9 cellular contexts compared by ENCODE assay signal in genomic region chr5:54469655-54470054, GRCh38. TPM values are rescaled to one million over a fixed set of nuclear protein-coding genes. Genes with fewer than 3 reads are reported as not detected.
A peak's percentile ranks its signal among the peaks of the same experiment; 100 is the strongest.
DNase-seq lines count a peak whose midpoint lies in the region; ATAC-seq, FAIRE-seq and TF ChIP-seq lines count a peak whose summit lies in the region.
"Had no signal": no experiment of that assay in that cellular context is flagged by ENCODE, and none has a peak within 500 bp of the region (broad histone marks: within the 10 kb centered on the region; RNA-seq: fewer than 3 reads in every experiment).

No MANE protein-coding gene starts in this region.

- peak; percentile 11 for DNase-seq in GM12892 (ENCODE audit: insufficient read length)
- DNase-seq in OCI-LY7 (ENCODE audit: low spot score) = peak; percentile 57
- no peak for DNase-seq in right lobe of liver
- DNase-seq in NCI-H2227 (lab: John Stamatoyannopoulos, UW; ENCODE audit: unreplicated experiment) = no peak
- no peak for DNase-seq in AG08396 (ENCODE audit: low spot score)
- no peak for DNase-seq in AG08395 (ENCODE audit: low spot score)

- no peak for TF ChIP-seq POLR2A in GM12892 (IDR thresholded peaks at IDR 0.05; ENCODE audit: low read depth, low read length)
- TF ChIP-seq POLR2A in right lobe of liver (IDR thresholded peaks at IDR 0.05) = no peak

- H3K4me1 ChIP-seq in OCI-LY7 (ENCODE audit: insufficient read depth, low read length, poor library complexity, severe bottlenecking) (peaks cover 8% of the 10 kb centered on the region), right lobe of liver (no peaks in the 10 kb centered on the region)

- no peaks in the 10 kb centered on the region for H3K79me2 ChIP-seq in OCI-LY7 (ENCODE audit: insufficient read depth, low read depth, low read length)

- H3K9me2 ChIP-seq in OCI-LY7 (ENCODE audit: insufficient read depth, low read length) = no peaks in the 10 kb centered on the region

- CTCF ChIA-PET in OCI-LY7 (lab: Charles Lee; ENCODE audit: unreplicated experiment) = no interaction called here

- POLR2A ChIA-PET in OCI-LY7 (lab: Charles Lee) = interaction anchor here (0.7 kb wide), 1 partner anchor 30 kb away, joined by 4 read pairs; no protein-coding TSS in a partner anchor

- peak overlapping the region; percentile 33; the same call in 1 of the 2 replicates for H3K4me2 ChIP-seq in OCI-LY7 (ENCODE audit: low read length)

- 19% methylated on average over 3 of the region's 3 CpGs for WGBS in right lobe of liver (ENCODE audit: insufficient coverage, low coverage, low lambda C conversion rate, missing lambda C conversion rate)

- no peak overlapping the region for H3K4me3 ChIP-seq in OCI-LY7 (ENCODE audit: low read depth, low read length, poor library complexity, severe bottlenecking)
- H3K4me3 ChIP-seq in right lobe of liver = peak overlapping the region in 2 of 3 donors; percentile 0

- no peaks in the 10 kb centered on the region for H3K36me3 ChIP-seq in OCI-LY7 (ENCODE audit: insufficient read depth, low read length)
- H3K36me3 ChIP-seq in right lobe of liver = no peaks in the 10 kb centered on the region

- no peak for TF ChIP-seq CTCF in OCI-LY7 (conservative IDR thresholded peaks at IDR 0.05; ENCODE audit: low read length)
- no peak for TF ChIP-seq CTCF in right lobe of liver (IDR thresholded peaks at IDR 0.05)

- intact Hi-C loops in OCI-LY7 (cut with micrococcal nuclease; ENCODE audit: unreplicated experiment) (no loop called here), right lobe of liver (cut with DNase I) (no loop called here)

- H3K27ac ChIP-seq in OCI-LY7 (ENCODE audit: low read depth, low read length, poor library complexity, severe bottlenecking) (no peak overlapping the region), right lobe of liver (peak overlapping the region in 1 of 3 donors; percentile 9)

- ATAC-seq in GM21737 (IDR thresholded peaks at IDR 0.05; ENCODE audit: unreplicated experiment) = peak; percentile 75
- peak; percentile 60 to 80 (median 68) for ATAC-seq in right lobe of liver
- ATAC-seq in HG03460 (IDR thresholded peaks at IDR 0.05; ENCODE audit: unreplicated experiment) = no peak

- H4K20me1 ChIP-seq in OCI-LY7 (ENCODE audit: insufficient read depth, low read length) = no peaks in the 10 kb centered on the region

- H2AFZ ChIP-seq in OCI-LY7 (ENCODE audit: low read length) = no peak overlapping the region

- FAIRE-seq in GM12892 (lab: Jason Lieb, UNC) = peak; percentile 21
- FAIRE-seq: colon had no signal

- H3K27me3 ChIP-seq in right lobe of liver = no peaks in the 10 kb centered on the region

- H3K9me3 ChIP-seq in OCI-LY7 (ENCODE audit: low read length) = no peaks in the 10 kb centered on the region
- H3K9me3 ChIP-seq in right lobe of liver = no peaks in the 10 kb centered on the region

- no TSS peak for BruUV-seq in OCI-LY7 (replicated peaks; lab: Mats Ljungman, UMichigan)

RNA-seq across cellular contexts. Expression of gene HSPB3, which starts 14.2 kb away (rescaled TPM):
- polyA plus RNA-seq in GM12892 (2012; ENCODE audit: missing spikeins) = not detected
- total RNA-seq in OCI-LY7 (2014; rRNA removed; shearing (Covaris generic)) = not detected in 2 replicates
- total RNA-seq in OCI-LY7 (2022) (not detected in 2 replicates), right lobe of liver (under 1 TPM in 1 of 6 experiments, not detected in 5; 0.43 TPM)

RNA-seq across cellular contexts. Expression of gene SNX18, which starts 47.9 kb away (rescaled TPM):
- 0.59 TPM for polyA plus RNA-seq in GM12892 (2012; ENCODE audit: missing spikeins)
- 9.9 and 14.6 TPM in 2 replicates for total RNA-seq in OCI-LY7 (2014; rRNA removed; shearing (Covaris generic))
- total RNA-seq in OCI-LY7 (2022) (6.3 and 7.7 TPM in 2 replicates), right lobe of liver (10 to 100 TPM; 14.1 to 35.3 (median 19.4) TPM)

Comparison
In these comparisons a context has a peak if more than half of its experiments do, and no peak if none do; other contexts are left out.
1. DNase-seq: peak in GM12892 (single experiment) and OCI-LY7 (single experiment); none in right lobe of liver (0 of 3), NCI-H2227 (single experiment), AG08396 (single experiment) and AG08395 (single experiment).